In genomic region chr4:121185960-121186359, GRCh38 we compare ENCODE assay signal across 15 cellular contexts. TPM values are rescaled to one million over a fixed set of nuclear protein-coding genes. Genes with fewer than 3 reads are reported as not detected.
DNase-seq lines count a peak whose midpoint lies in the region; ATAC-seq and TF ChIP-seq lines count a peak whose summit lies in the region.
"Had no signal": no experiment of that assay in that cellular context is flagged by ENCODE, and none has a peak within 500 bp of the region (broad histone marks: within the 10 kb centered on the region; RNA-seq: fewer than 3 reads in every experiment).

No MANE protein-coding gene starts in this region.

- H3K9me3 ChIP-seq in BLaER1 treated with 17β-estradiol and CSF1 and Interleukin-3, amounts not matched to agents 10 nM and 100 nM (replicated peaks in 1 of 11) = peaks cover 0 to 16% (median 13%) of the 10 kb centered on the region in 11 experiments; a peak in 13 of 22 replicates
- no peaks in the 10 kb centered on the region for H3K9me3 ChIP-seq in Karpas-422 (ENCODE audit: low read length)
- H3K9me3 ChIP-seq: esophagus squamous epithelium, right atrium auricular region, thoracic aorta had no signal

- no peak overlapping the region for H3K9ac ChIP-seq in BLaER1 treated with 17β-estradiol and CSF1 and Interleukin-3, amounts not matched to agents 10 nM and 100 nM
- no peak overlapping the region for H3K9ac ChIP-seq in Karpas-422 (ENCODE audit: low read length)

- peaks cover 33 to 60% (median 46%) of the 10 kb centered on the region in 10 experiments for H3K4me1 ChIP-seq in BLaER1 treated with 17β-estradiol and CSF1 and Interleukin-3, amounts not matched to agents 10 nM and 100 nM
- peaks cover 16% of the 10 kb centered on the region for H3K4me1 ChIP-seq in Karpas-422 (ENCODE audit: low read length)
- H3K4me1 ChIP-seq: esophagus squamous epithelium, right atrium auricular region had no signal

- H3K4me2 ChIP-seq in BLaER1 treated with 17β-estradiol and CSF1 and Interleukin-3, amounts not matched to agents 10 nM and 100 nM = peak overlapping the region; percentile 51 to 81 (median 69)
- no peak overlapping the region for H3K4me2 ChIP-seq in Karpas-422 (ENCODE audit: low read depth, low read length, poor library complexity, severe bottlenecking)

- H4K20me1 ChIP-seq in BLaER1 treated with 17β-estradiol and CSF1 and Interleukin-3, amounts not matched to agents 10 nM and 100 nM = no peaks in the 10 kb centered on the region
- H4K20me1 ChIP-seq in Karpas-422 (ENCODE audit: insufficient read depth, low read depth, low read length) = no peaks in the 10 kb centered on the region

- no peak overlapping the region for H3K4me3 ChIP-seq in BLaER1 treated with 17β-estradiol and CSF1 and Interleukin-3, amounts not matched to agents 10 nM and 100 nM
- H3K4me3 ChIP-seq in Karpas-422 (ENCODE audit: low read length) = no peak overlapping the region
- H3K4me3 ChIP-seq: esophagus squamous epithelium, K562, right atrium auricular region, thoracic aorta had no signal

- peaks cover 0 to 37% (median 0%) of the 10 kb centered on the region in 11 experiments; a peak in 4 of 22 replicates for H3K27me3 ChIP-seq in BLaER1 treated with 17β-estradiol and CSF1 and Interleukin-3, amounts not matched to agents 10 nM and 100 nM
- no peaks in the 10 kb centered on the region for H3K27me3 ChIP-seq in Karpas-422 (ENCODE audit: low read length)
- H3K27me3 ChIP-seq: esophagus squamous epithelium, right atrium auricular region had no signal

- DNase-seq in Karpas-422 = peak; percentile 65
- DNase-seq in activated naive CD4-positive, alpha-beta T cell treated with Interleukin-2 at 50 U/mL for 16 hours = no peak
- DNase-seq in GM13976 (ENCODE audit: low spot score) = no peak
- DNase-seq in activated CD4-positive, alpha-beta T cell treated with anti-CD3 and anti-CD28 coated beads for 48 hours = no peak
- no peak for DNase-seq in SKM-1 (lab: John Stamatoyannopoulos, UW; ENCODE audit: unreplicated experiment)
- DNase-seq: activated CD4-positive, alpha-beta T cell treated with anti-CD3 and anti-CD28 coated beads, Interleukin-2, amount 50 U/mL, for 1 hour; DND-41; esophagus squamous epithelium; NCI-H2081 treated with DMSO at 0.1 percent for 48 hours had no signal

- H3K79me2 ChIP-seq in Karpas-422 (ENCODE audit: low read length) = no peaks in the 10 kb centered on the region

- TF ChIP-seq CTCF in GM13976 (IDR thresholded peaks at IDR 0.05; ENCODE audit: borderline replicate concordance, control extremely low read depth, extremely low read depth, insufficient read depth, missing control alignments) = no peak

- no peaks in the 10 kb centered on the region for H3K9me2 ChIP-seq in Karpas-422 (replicated peaks; ENCODE audit: insufficient read depth, low read length)

- H3K27ac ChIP-seq in BLaER1 treated with 17β-estradiol and CSF1 and Interleukin-3, amounts not matched to agents 10 nM and 100 nM = peak overlapping the region in 1 of 11 experiments; percentile 16; a peak in 1 of 22 replicates
- H3K27ac ChIP-seq in Karpas-422 (ENCODE audit: low read length) = no peak overlapping the region
- H3K27ac ChIP-seq: esophagus squamous epithelium, right atrium auricular region, thoracic aorta had no signal

- ATAC-seq in GM19372 (IDR thresholded peaks at IDR 0.05; ENCODE audit: low read depth, unreplicated experiment) (peak; percentile 43), HG02798 (IDR thresholded peaks at IDR 0.05; ENCODE audit: poor library complexity, unreplicated experiment) (peak; percentile 60)
- ATAC-seq: K562 had no signal

- H3K36me3 ChIP-seq in BLaER1 treated with 17β-estradiol and CSF1 and Interleukin-3, amounts not matched to agents 10 nM and 100 nM = no peaks in the 10 kb centered on the region
- no peaks in the 10 kb centered on the region for H3K36me3 ChIP-seq in Karpas-422 (ENCODE audit: insufficient read depth, low read length)
- H3K36me3 ChIP-seq: esophagus squamous epithelium, right atrium auricular region, thoracic aorta had no signal

- in situ Hi-C loops in GM13976 (cut with MboI; ENCODE audit: low sequenced_read_pairs, unreplicated experiment) = no loop called here

- no peak overlapping the region for H2AFZ ChIP-seq in Karpas-422 (ENCODE audit: low read length)

RNA-seq across cellular contexts. Expression of gene TNIP3, which starts 21.8 kb away (rescaled TPM):
- total RNA-seq in Karpas-422 (2014; rRNA removed; shearing (Covaris generic); ENCODE audit: low replicate concordance) = not detected in 2 replicates
- total RNA-seq: right atrium auricular region had no signal
